Comparison of ENCODE assay signal across 23 cellular contexts in the genomic region with DNA sequence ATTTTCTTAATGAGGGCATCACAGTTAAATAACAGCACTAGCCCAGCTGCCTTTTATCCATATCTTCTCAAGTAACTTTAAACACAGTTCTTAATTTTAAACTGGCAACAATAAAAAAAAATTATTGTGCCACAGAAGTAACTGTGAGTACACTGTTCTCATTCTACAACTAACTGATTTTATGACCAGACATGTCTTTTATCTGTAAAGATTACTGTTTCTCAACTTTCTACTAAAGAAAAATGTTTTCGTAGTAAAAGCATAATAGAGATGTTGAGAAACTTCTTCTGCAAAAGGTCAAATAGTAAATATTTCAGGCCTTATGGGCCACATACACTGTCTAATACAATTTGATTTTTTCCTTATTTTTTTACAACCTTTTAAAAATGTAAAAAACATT. TPM values are rescaled to one million over a fixed set of nuclear protein-coding genes. Genes with fewer than 3 reads are reported as not detected.
DNase-seq lines count a peak whose midpoint lies in the region; ATAC-seq and TF ChIP-seq lines count a peak whose summit lies in the region.
"Had no signal": no experiment of that assay in that cellular context is flagged by ENCODE, and none has a peak within 500 bp of the region (broad histone marks: within the 10 kb centered on the region; RNA-seq: fewer than 3 reads in every experiment).

No MANE protein-coding gene starts in this region.

- no peaks in the 10 kb centered on the region for H3K27me3 ChIP-seq in left ventricle myocardium inferior (ENCODE audit: low read depth)
- H3K27me3 ChIP-seq in right cardiac atrium (ENCODE audit: control insufficient read depth, insufficient read depth): no peaks in the 10 kb centered on the region
- no peaks in the 10 kb centered on the region for H3K27me3 ChIP-seq in right lobe of liver
- no peaks in the 10 kb centered on the region for H3K27me3 ChIP-seq in subcutaneous abdominal adipose tissue (ENCODE audit: control insufficient read depth in 5 of 5, insufficient read depth in 4 of 5, low read length in 5 of 5)
- H3K27me3 ChIP-seq: BE2C had no signal

- no peak for TF ChIP-seq POLR2A in right lobe of liver (IDR thresholded peaks at IDR 0.05)

- no peaks in the 10 kb centered on the region for H3K9me3 ChIP-seq in left ventricle myocardium inferior (replicated peaks)
- no peaks in the 10 kb centered on the region for H3K9me3 ChIP-seq in right cardiac atrium (ENCODE audit: control insufficient read depth, low read length)
- no peaks in the 10 kb centered on the region for H3K9me3 ChIP-seq in right lobe of liver
- no peaks in the 10 kb centered on the region for H3K9me3 ChIP-seq in subcutaneous abdominal adipose tissue (ENCODE audit: control insufficient read depth in 5 of 5, low read length in 5 of 5)
- H3K9me3 ChIP-seq: BE2C, SK-N-SH had no signal

- no peaks in the 10 kb centered on the region for H3K4me1 Mint-ChIP-seq in activated CD4-positive, alpha-beta T cell treated with anti-CD3 and anti-CD28 coated beads, Interleukin-2, amount 10 ng/mL, durations not matched to agents 7 days and 5 days
- H3K4me1 Mint-ChIP-seq: CD4-positive, CD25-positive, alpha-beta regulatory T cell had no signal

- DNase-seq in left ventricle myocardium inferior (no peak), right cardiac atrium (no peak), amniotic epithelial cell (ENCODE audit: low read depth) (peak; percentile 63), right lobe of liver (no peak), C1 segment of cervical spinal cord (lab: John Stamatoyannopoulos, UW) (no peak), dedifferentiated amniotic fluid mesenchymal stem cell (ENCODE audit: extremely low spot score) (no peak)
- no peak for DNase-seq in activated CD4-positive, alpha-beta T cell treated with anti-CD3 and anti-CD28 coated beads, Interleukin-2, amount 10 ng/mL, durations not matched to agents 7 days and 5 days
- DNase-seq: BE2C; CD4-positive, CD25-positive, alpha-beta regulatory T cell; DMS79; IMR-90; NCI-H1694; NCI-H2081; NCI-H2171; NCI-H524 treated with DMSO at 0.1 percent for 48 hours; NCI-H82; OCI-M1; SHP77 treated with DMSO at 0.1 percent for 48 hours; SK-N-SH had no signal

- H3K36me3 ChIP-seq in left ventricle myocardium inferior (no peaks in the 10 kb centered on the region), right lobe of liver (no peaks in the 10 kb centered on the region), subcutaneous abdominal adipose tissue (ENCODE audit: control insufficient read depth in 5 of 5, insufficient read depth in 5 of 5, low read length in 5 of 5) (peaks cover 0 to 2% (median 0%) of the 10 kb centered on the region in 5 donors)
- H3K36me3 ChIP-seq: BE2C had no signal

- H3K27ac ChIP-seq in left ventricle myocardium inferior (replicated peaks) (peak overlapping the region; percentile 34), right cardiac atrium (ENCODE audit: low read length) (no peak overlapping the region), right lobe of liver (peak overlapping the region in 2 of 3 donors; percentile 60 to 69), subcutaneous abdominal adipose tissue (ENCODE audit: low read depth, low read length) (peak overlapping the region; percentile 65)
- H3K27ac ChIP-seq: KMS-11 had no signal

- H3K4me3 ChIP-seq in left ventricle myocardium inferior (no peak overlapping the region), right cardiac atrium (ENCODE audit: low read length) (no peak overlapping the region), right lobe of liver (no peak overlapping the region), subcutaneous abdominal adipose tissue (ENCODE audit: low read depth in 1 of 5, low read length in 5 of 5) (no peak overlapping the region)
- H3K4me3 ChIP-seq: GM12878 had no signal

- 66% methylated on average over 1 of the region's 1 CpG for WGBS in right cardiac atrium
- 46% methylated on average over 1 of the region's 1 CpG for whole genome bisulfite sequencing in right lobe of liver (ENCODE audit: insufficient coverage, low coverage, low lambda C conversion rate, missing lambda C conversion rate)

- CTCF ChIA-PET in activated CD4-positive, alpha-beta T cell treated with anti-CD3 and anti-CD28 coated beads, Interleukin-2, amount 10 ng/mL, durations not matched to agents 7 days and 5 days (lab: Charles Lee): no interaction called here

- no peaks in the 10 kb centered on the region for H3K9me3 Mint-ChIP-seq in activated CD4-positive, alpha-beta T cell treated with anti-CD3 and anti-CD28 coated beads, Interleukin-2, amount 10 ng/mL, durations not matched to agents 7 days and 5 days

- peaks cover 71% of the 10 kb centered on the region for H3K4me1 ChIP-seq in left ventricle myocardium inferior
- H3K4me1 ChIP-seq in right cardiac atrium (ENCODE audit: control insufficient read depth, insufficient read depth, low read length): peaks cover 5% of the 10 kb centered on the region
- peaks cover 0 to 31% (median 15%) of the 10 kb centered on the region in 4 donors for H3K4me1 ChIP-seq in right lobe of liver
- peaks cover 0 to 24% (median 22%) of the 10 kb centered on the region in 5 donors for H3K4me1 ChIP-seq in subcutaneous abdominal adipose tissue (ENCODE audit: control insufficient read depth in 5 of 5, insufficient read depth in 5 of 5, low read length in 5 of 5)
- H3K4me1 ChIP-seq: BE2C had no signal

- H3K27me3 Mint-ChIP-seq in activated CD4-positive, alpha-beta T cell treated with anti-CD3 and anti-CD28 coated beads, Interleukin-2, amount 10 ng/mL, durations not matched to agents 7 days and 5 days: no peaks in the 10 kb centered on the region

- POLR2A ChIA-PET in activated CD4-positive, alpha-beta T cell treated with anti-CD3 and anti-CD28 coated beads, Interleukin-2, amount 10 ng/mL, durations not matched to agents 7 days and 5 days (lab: Charles Lee): no interaction called here

- intact Hi-C loops in left ventricle myocardium inferior (cut with micrococcal nuclease): no loop called here
- intact Hi-C loops in right cardiac atrium (cut with DNase I): no loop called here
- intact Hi-C loops in right lobe of liver (cut with DNase I): no loop called here

- H3K36me3 Mint-ChIP-seq in activated CD4-positive, alpha-beta T cell treated with anti-CD3 and anti-CD28 coated beads, Interleukin-2, amount 10 ng/mL, durations not matched to agents 7 days and 5 days (ENCODE audit: low read depth): no peaks in the 10 kb centered on the region
- H3K36me3 Mint-ChIP-seq: CD4-positive, CD25-positive, alpha-beta regulatory T cell had no signal

- H3K9ac ChIP-seq in subcutaneous abdominal adipose tissue (ENCODE audit: low read length in 5 of 5): no peak overlapping the region
- H3K9ac ChIP-seq: KMS-11, SK-N-SH had no signal

- H3K27ac Mint-ChIP-seq in activated CD4-positive, alpha-beta T cell treated with anti-CD3 and anti-CD28 coated beads, Interleukin-2, amount 10 ng/mL, durations not matched to agents 7 days and 5 days: no peak overlapping the region
- H3K27ac Mint-ChIP-seq: CD4-positive, CD25-positive, alpha-beta regulatory T cell had no signal

- H3K4me3 Mint-ChIP-seq in activated CD4-positive, alpha-beta T cell treated with anti-CD3 and anti-CD28 coated beads, Interleukin-2, amount 10 ng/mL, durations not matched to agents 7 days and 5 days: no peak overlapping the region
- H3K4me3 Mint-ChIP-seq: CD4-positive, CD25-positive, alpha-beta regulatory T cell had no signal

- TF ChIP-seq CTCF in left ventricle myocardium inferior (IDR thresholded peaks at IDR 0.05; ENCODE audit: borderline replicate concordance): no peak
- no peak for TF ChIP-seq CTCF in right lobe of liver (IDR thresholded peaks at IDR 0.05)

- ATAC-seq in right cardiac atrium (no peak), right lobe of liver (no peak)
- ATAC-seq: GM12878, HCT116 had no signal

RNA-seq across cellular contexts. Expression of gene PLOD2, which starts 32.0 kb away (rescaled TPM):
- total RNA-seq in left ventricle myocardium inferior: 21.1 TPM
- total RNA-seq in right cardiac atrium: 10 to 100 TPM; 26.8 to 30.8 (median 30.5) TPM
- polyA plus RNA-seq in right cardiac atrium: 20.3 TPM
- total RNA-seq in right lobe of liver: 100 to 1,000 TPM in 1 of 6 experiments, 10 to 100 TPM in 5; 22.7 to 196 (median 57.6) TPM
- under 1 TPM in 1 of 2 experiments, not detected in 1; 0.10 TPM for total RNA-seq in activated CD4-positive, alpha-beta T cell treated with anti-CD3 and anti-CD28 coated beads, Interleukin-2, amount 10 ng/mL, durations not matched to agents 7 days and 5 days
- polyA plus RNA-seq: CD4-positive, CD25-positive, alpha-beta regulatory T cell had no signal

Comparison
In these comparisons a context has a peak if more than half of its experiments do, and no peak if none do; other contexts are left out.
1. RNA of gene PLOD2, which starts 32.0 kb away (total RNA-seq): 22.7 to 196 TPM in right lobe of liver, 26.8 to 30.8 TPM in right cardiac atrium and 21.1 TPM in left ventricle myocardium inferior (single experiment); 0.10 TPM in activated CD4-positive, alpha-beta T cell treated with anti-CD3 and anti-CD28 coated beads, Interleukin-2, amount 10 ng/mL, durations not matched to agents 7 days and 5 days; every median in the first group is over 10 times any median in the second.